Comparison of ENCODE assay signal across 20 cellular contexts in genomic region chr2:226424971-226425370, GRCh38.
DNase-seq lines count a peak whose midpoint lies in the region; ATAC-seq, FAIRE-seq and TF ChIP-seq lines count a peak whose summit lies in the region.
"Had no signal": no experiment of that assay in that cellular context is flagged by ENCODE, and none has a peak within 500 bp of the region (broad histone marks: within the 10 kb centered on the region; RNA-seq: fewer than 3 reads in every experiment).

No MANE protein-coding gene starts in this region.

- H3K4ac ChIP-seq in neuronal stem cell (ENCODE audit: low read length), result no peak overlapping the region

- H4K20me1 ChIP-seq in GM23248 (ENCODE audit: insufficient read depth) (no peaks in the 10 kb centered on the region), PC-3 (ENCODE audit: low read length) (no peaks in the 10 kb centered on the region)

- no peak overlapping the region for H4K8ac ChIP-seq in neuronal stem cell (ENCODE audit: low read depth, low read length)

- H3K4me2 ChIP-seq in GM23248 (ENCODE audit: unreplicated experiment) (no peak overlapping the region), PC-3 (ENCODE audit: low read length) (peak overlapping the region; percentile 80), neuronal stem cell (ENCODE audit: insufficient read depth, low read length, poor library complexity, severe bottlenecking) (no peak overlapping the region)

- WGBS in GM23248 (ENCODE audit: low coverage in 1 of 2, low lambda C conversion rate in 2 of 2, missing lambda C conversion rate in 2 of 2), 2 experiments, result 96 to 97% methylated on average over 3 of the region's 3 CpGs
- no CpG with 5 or more reads among the region's 3 CpGs for WGBS in neuronal stem cell (ENCODE audit: extremely low coverage in 2 of 2, insufficient read length in 2 of 2, insufficient replicate concordance in 1 of 2), 2 donors

- peak overlapping the region; percentile 99 for H3K27ac ChIP-seq in GM23248
- peak overlapping the region; percentile 95 for H3K27ac ChIP-seq in PC-3 (ENCODE audit: low read length)
- H3K27ac ChIP-seq in neuronal stem cell (replicated peaks; ENCODE audit: low read length), result no peak overlapping the region
- H3K27ac ChIP-seq: pancreas, suprapubic skin had no signal

- in situ Hi-C loops in GM23248 (cut with MboI), result loop anchor here (10.0 kb wide), 1 partner anchor 370 kb away; the partner anchor contains the start of gene IRS1

- H3K79me2 ChIP-seq in GM23248 (ENCODE audit: insufficient read depth), result no peaks in the 10 kb centered on the region
- no peaks in the 10 kb centered on the region; the same call in 1 of the 2 replicates for H3K79me2 ChIP-seq in PC-3 (ENCODE audit: low read length)

- TF ChIP-seq CTCF in PC-3 (conservative IDR thresholded peaks at IDR 0.05; ENCODE audit: low read depth, low read length), result no peak
- no peak for TF ChIP-seq CTCF in bronchial epithelial cell (IDR thresholded peaks at IDR 0.05; ENCODE audit: insufficient read depth, low read length, severe bottlenecking)

- no peaks in the 10 kb centered on the region for H3K9me3 ChIP-seq in GM23248 (ENCODE audit: low read depth)
- H3K9me3 ChIP-seq in PC-3 (ENCODE audit: low read length), result no peaks in the 10 kb centered on the region
- no peaks in the 10 kb centered on the region for H3K9me3 ChIP-seq in neuronal stem cell (replicated peaks in 1 of 2; ENCODE audit: control insufficient read depth in 2 of 2, insufficient read depth in 1 of 2, low read depth in 1 of 2, low read length in 2 of 2)
- H3K9me3 ChIP-seq: pancreas, suprapubic skin had no signal

- H2BK120ac ChIP-seq in neuronal stem cell (ENCODE audit: low read depth, low read length), result no peak overlapping the region

- no peak overlapping the region for H2BK12ac ChIP-seq in neuronal stem cell (ENCODE audit: low read length)

- H3K9ac ChIP-seq in GM23248 (no peak overlapping the region), PC-3 (ENCODE audit: low read length) (no peak overlapping the region), neuronal stem cell (ENCODE audit: low read depth, low read length, poor library complexity) (no peak overlapping the region)

- BruUV-seq in PC-3 (replicated peaks; lab: Mats Ljungman, UMichigan), result no TSS peak

- no peak for FAIRE-seq in bronchial epithelial cell (lab: Jason Lieb, UNC)
- FAIRE-seq: GM19239, pancreas had no signal

- no peak overlapping the region for H2AFZ ChIP-seq in GM23248
- H2AFZ ChIP-seq in PC-3 (ENCODE audit: low read length), result no peak overlapping the region
- peak overlapping the region; percentile 12 for H2AFZ ChIP-seq in neuronal stem cell (ENCODE audit: low read length)

- POLR2A ChIA-PET in PC-3 (lab: Charles Lee; ENCODE audit: unreplicated experiment), result no interaction called here

- no peak overlapping the region for H2BK15ac ChIP-seq in neuronal stem cell (ENCODE audit: low read length)

- no peak overlapping the region for H2BK5ac ChIP-seq in neuronal stem cell (ENCODE audit: low read length)

- H3K36me3 ChIP-seq in GM23248 (ENCODE audit: low read depth) (no peaks in the 10 kb centered on the region), PC-3 (ENCODE audit: low read depth, low read length) (no peaks in the 10 kb centered on the region), bronchial epithelial cell (ENCODE audit: control insufficient read depth, insufficient read depth, low read length) (no peaks in the 10 kb centered on the region), neuronal stem cell (replicated peaks in 1 of 2; ENCODE audit: control insufficient read depth in 2 of 2, insufficient read depth in 2 of 2, low read length in 2 of 2) (no peaks in the 10 kb centered on the region)
- H3K36me3 ChIP-seq: pancreas, suprapubic skin had no signal

- H2AK5ac ChIP-seq in neuronal stem cell (ENCODE audit: low read depth, low read length), result no peak overlapping the region

- CTCF ChIA-PET in PC-3 (lab: Charles Lee), result no interaction called here

- H4K91ac ChIP-seq in neuronal stem cell (ENCODE audit: low read depth, low read length, poor library complexity), result no peak overlapping the region

- no peak overlapping the region for H3K14ac ChIP-seq in neuronal stem cell (ENCODE audit: low read length)

- H3K18ac ChIP-seq in neuronal stem cell (ENCODE audit: low read length), result no peak overlapping the region

- H3F3A ChIP-seq in GM23248 (ENCODE audit: insufficient read depth) (peaks cover 47% of the 10 kb centered on the region), PC-3 (ENCODE audit: low read length, unreplicated experiment) (peaks cover 18% of the 10 kb centered on the region)

- H3K23ac ChIP-seq in neuronal stem cell (ENCODE audit: low read depth, low read length, poor library complexity), result no peak overlapping the region

- intact Hi-C loops in PC-3 (cut with micrococcal nuclease) (loop anchor here (5.0 to 10.0 kb wide), 7 partner anchors 137 to 533 kb away; no protein-coding TSS in a partner anchor), Right ventricle myocardium inferior (cut with DNase I) (no loop called here)

- H3K4me1 ChIP-seq in GM23248 (ENCODE audit: insufficient read depth), result peaks cover 61% of the 10 kb centered on the region
- H3K4me1 ChIP-seq in PC-3 (ENCODE audit: insufficient read depth, low read length), result peaks cover 57% of the 10 kb centered on the region
- peaks cover 2 to 4% of the 10 kb centered on the region in 2 donors for H3K4me1 ChIP-seq in neuronal stem cell (ENCODE audit: control insufficient read depth in 2 of 2, insufficient read depth in 1 of 2, low read depth in 1 of 2, low read length in 2 of 2)

- DNase-seq in GM23248 (no peak), PC-3 (peak; percentile 77), bronchial epithelial cell (ENCODE audit: low read depth) (peak; percentile 75), neuronal stem cell (ENCODE audit: low spot score) (no peak), Right ventricle myocardium inferior (ENCODE audit: missing footprints) (no peak), EL (no peak), iPS-NIHi11 (ENCODE audit: low spot score) (no peak)
- DNase-seq: activated B cell treated with CpG ODN at 0.5 μM for 24 hours; activated CD8-positive, alpha-beta T cell treated with anti-CD3 and anti-CD28 coated beads, Interleukin-2, amount 10 ng/mL, durations not matched to agents 7 days and 5 days; activated T-cell treated with anti-CD3 and anti-CD28 coated beads, Interleukin-2, amount 50 U/mL, for 48 hours; AML-193; COR-L47; dermis blood vessel endothelial cell; Kasumi-1; left ventricle myocardium superior; NCI-H146; pancreas had no signal

- no peak overlapping the region for H3K4me3 ChIP-seq in GM23248
- no peak overlapping the region for H3K4me3 ChIP-seq in PC-3 (ENCODE audit: low read length)
- no peak overlapping the region for H3K4me3 ChIP-seq in bronchial epithelial cell (ENCODE audit: low read depth, low read length)
- no peak overlapping the region for H3K4me3 ChIP-seq in neuronal stem cell (ENCODE audit: low read length in 2 of 2)
- H3K4me3 ChIP-seq: pancreas, suprapubic skin had no signal

- no peaks in the 10 kb centered on the region for H3K9me2 ChIP-seq in GM23248 (ENCODE audit: insufficient read depth)
- no peaks in the 10 kb centered on the region for H3K9me2 ChIP-seq in PC-3 (replicated peaks; ENCODE audit: low read length)

- ATAC-seq in PC-3 (no peak), GM18867 (IDR thresholded peaks at IDR 0.05; ENCODE audit: unreplicated experiment) (no peak), Right ventricle myocardium inferior (no peak)
- ATAC-seq: activated CD8-positive, alpha-beta T cell treated with anti-CD3 and anti-CD28 coated beads, Interleukin-2, amount 10 ng/mL, durations not matched to agents 7 days and 5 days; left ventricle myocardium superior; pancreas had no signal

- no peaks in the 10 kb centered on the region for H3K79me1 ChIP-seq in neuronal stem cell (ENCODE audit: low read depth, low read length)

- no peaks in the 10 kb centered on the region for H3K27me3 ChIP-seq in GM23248 (replicated peaks; ENCODE audit: insufficient read depth)
- H3K27me3 ChIP-seq in PC-3 (ENCODE audit: low read length), result no peaks in the 10 kb centered on the region
- H3K27me3 ChIP-seq in bronchial epithelial cell (ENCODE audit: control insufficient read depth, insufficient read depth, low read length), result no peaks in the 10 kb centered on the region
- no peaks in the 10 kb centered on the region for H3K27me3 ChIP-seq in neuronal stem cell (ENCODE audit: control insufficient read depth in 3 of 3, insufficient read depth in 3 of 3, low read depth in 1 of 3, low read length in 3 of 3)
- H3K27me3 ChIP-seq: pancreas, suprapubic skin had no signal

Comparison
In these comparisons a context has a peak if more than half of its experiments do, and no peak if none do; other contexts are left out.
1. DNase-seq: peak in PC-3 (single experiment) and bronchial epithelial cell (single experiment); none in GM23248 (single experiment), neuronal stem cell (single experiment), Right ventricle myocardium inferior (single experiment), EL (single experiment) and iPS-NIHi11 (single experiment).